In genomic region chr19:10653482-10653731, GRCh38 we compare ENCODE assay signal across 1 cellular context.
TF ChIP-seq lines count a peak whose summit lies in the region.

No MANE protein-coding gene starts in this region.

TF ChIP-seq in GM23338, 12 proteins besides CTCF, POLR2A, EP300 and RAD21 (continued from another document):
- TF ChIP-seq ZNF462 (CRISPR knock-in tag; IDR thresholded peaks at IDR 0.05) (no peak), ETS1 (IDR thresholded peaks at IDR 0.05) (no peak)
